9 cellular contexts compared by ENCODE assay signal in genomic region chr14:28375295-28375694, GRCh38.
DNase-seq lines count a peak whose midpoint lies in the region; ATAC-seq and TF ChIP-seq lines count a peak whose summit lies in the region.
"Had no signal": no experiment of that assay in that cellular context is flagged by ENCODE, and none has a peak within 500 bp of the region (broad histone marks: within the 10 kb centered on the region; RNA-seq: fewer than 3 reads in every experiment).

No MANE protein-coding gene starts in this region.

- H3K36me3 ChIP-seq in upper lobe of right lung: no peaks in the 10 kb centered on the region
- H3K36me3 ChIP-seq: thoracic aorta had no signal

- H3K9me3 ChIP-seq in upper lobe of right lung: no peaks in the 10 kb centered on the region
- H3K9me3 ChIP-seq: thoracic aorta had no signal

- H3K4me1 ChIP-seq in upper lobe of right lung: no peaks in the 10 kb centered on the region

- H3K27me3 ChIP-seq in upper lobe of right lung: no peaks in the 10 kb centered on the region

- H3K27ac ChIP-seq in upper lobe of right lung: no peak overlapping the region
- H3K27ac ChIP-seq: thoracic aorta had no signal

- TF ChIP-seq CTCF in fibroblast of the aortic adventitia (IDR thresholded peaks at IDR 0.05; ENCODE audit: insufficient read depth, low read length) (peak; percentile 44), upper lobe of right lung (IDR thresholded peaks at IDR 0.05) (peak; percentile 37)

- in situ Hi-C loops in SK-MEL-5 (cut with HindIII; ENCODE audit: low pct_unique_long_range_greater_than_20kb, low sequenced_read_pairs): no loop called here

- intact Hi-C loops in upper lobe of right lung (cut with DNase I) (no loop called here), left colon (cut with DNase I, micrococcal nuclease) (no loop called here)

- ATAC-seq in upper lobe of right lung (peak; percentile 71), GM21367 (IDR thresholded peaks at IDR 0.05; ENCODE audit: unreplicated experiment) (no peak), left colon (no peak), HG02981 (IDR thresholded peaks at IDR 0.05; ENCODE audit: unreplicated experiment) (no peak)

- DNase-seq in SIG-M5 treated with dmso at 0.1 percent for 504 hours (lab: John Stamatoyannopoulos, UW; ENCODE audit: unreplicated experiment): peak; percentile 5
- no peak for DNase-seq in SIG-M5 (lab: John Stamatoyannopoulos, UW)
- peak; percentile 71 for DNase-seq in SK-MEL-5 (ENCODE audit: low read depth, low spot score)
- DNase-seq in fibroblast of the aortic adventitia (ENCODE audit: low read depth): peak; percentile 38
- no peak for DNase-seq in upper lobe of right lung
- no peak for DNase-seq in left colon

- no peak overlapping the region for H3K4me3 ChIP-seq in fibroblast of the aortic adventitia (ENCODE audit: low read depth, low read length)
- H3K4me3 ChIP-seq in upper lobe of right lung: no peak overlapping the region
- H3K4me3 ChIP-seq: thoracic aorta had no signal

Comparison
In these comparisons a context has a peak if more than half of its experiments do, and no peak if none do; other contexts are left out.
1. DNase-seq: peak in SIG-M5 treated with dmso at 0.1 percent for 504 hours (single experiment), SK-MEL-5 (single experiment) and fibroblast of the aortic adventitia (single experiment); none in SIG-M5 (single experiment), upper lobe of right lung (single experiment) and left colon (0 of 2).